Comparison of ENCODE assay signal across 22 cellular contexts in genomic region chr9:5839572-5839902, GRCh38. TPM values are rescaled to one million over a fixed set of nuclear protein-coding genes. Genes with fewer than 3 reads are reported as not detected.
DNase-seq lines count a peak whose midpoint lies in the region; ATAC-seq, FAIRE-seq and TF ChIP-seq lines count a peak whose summit lies in the region.
"Had no signal": no experiment of that assay in that cellular context is flagged by ENCODE, and none has a peak within 500 bp of the region (broad histone marks: within the 10 kb centered on the region; RNA-seq: fewer than 3 reads in every experiment).

No MANE protein-coding gene starts in this region.

- H3K27me3 ChIP-seq in right atrium auricular region: no peaks in the 10 kb centered on the region
- H3K27me3 ChIP-seq in astrocyte (ENCODE audit: insufficient read depth, low read length): peaks cover 60% of the 10 kb centered on the region
- no peaks in the 10 kb centered on the region for H3K27me3 ChIP-seq in mesenchymal stem cell (ENCODE audit: control insufficient read depth in 1 of 2, insufficient read depth in 1 of 2, low read length in 2 of 2)
- H3K27me3 ChIP-seq: brain microvascular endothelial cell, dorsolateral prefrontal cortex, heart right ventricle, tibial artery had no signal

- no peak overlapping the region for H3K14ac ChIP-seq in mesenchymal stem cell (ENCODE audit: low read length in 2 of 2)

- no peak for DNase-seq in Right ventricle myocardium inferior (ENCODE audit: missing footprints)
- DNase-seq in right atrium auricular region (ENCODE audit: low spot score): no peak
- no peak for DNase-seq in astrocyte (ENCODE audit: low read depth)
- no peak for DNase-seq in mesenchymal stem cell
- DNase-seq in type B pancreatic cell (ENCODE audit: extremely low spot score, unreplicated experiment): no peak
- no peak for DNase-seq in Ammon's horn (ENCODE audit: low spot score)
- DNase-seq: activated CD4-positive, alpha-beta T cell treated with anti-CD3 and anti-CD28 coated beads, Interleukin-2, amount 50 U/mL, for 1 hour; activated T-cell treated with anti-CD3 and anti-CD28 coated beads for 4 hours; CD4-positive, alpha-beta T cell; DND-41; dorsolateral prefrontal cortex; heart right ventricle; NCI-H187; NCI-H446 treated with DMSO at 0.1 percent for 48 hours; tibial artery had no signal

- peak overlapping the region; percentile 66 for H4K8ac ChIP-seq in mesenchymal stem cell (ENCODE audit: low read length)

- H3K36me3 ChIP-seq in right atrium auricular region: no peaks in the 10 kb centered on the region
- no peaks in the 10 kb centered on the region for H3K36me3 ChIP-seq in astrocyte (ENCODE audit: insufficient read depth, low read length)
- no peaks in the 10 kb centered on the region for H3K36me3 ChIP-seq in mesenchymal stem cell (ENCODE audit: control insufficient read depth in 1 of 2, insufficient read depth in 2 of 2, low read depth in 1 of 2, low read length in 2 of 2)
- H3K36me3 ChIP-seq: brain microvascular endothelial cell, heart right ventricle had no signal

- intact Hi-C loops in Right ventricle myocardium inferior (cut with DNase I): no loop called here

- H3K4me3 ChIP-seq in right atrium auricular region (no peak overlapping the region), astrocyte (ENCODE audit: insufficient read depth, low read depth, low read length) (no peak overlapping the region), mesenchymal stem cell (ENCODE audit: insufficient read depth in 1 of 2, low read depth in 1 of 2, low read length in 2 of 2) (no peak overlapping the region)
- H3K4me3 ChIP-seq: dorsolateral prefrontal cortex, heart right ventricle, tibial artery had no signal

- TF ChIP-seq CTCF in right atrium auricular region (IDR thresholded peaks at IDR 0.05): no peak
- no peak for TF ChIP-seq CTCF in astrocyte (IDR thresholded peaks at IDR 0.05; ENCODE audit: insufficient read depth, low read depth, low read length)
- TF ChIP-seq CTCF in type B pancreatic cell (conservative IDR thresholded peaks at IDR 0.05): no peak

- H3K4me1 ChIP-seq in right atrium auricular region (no peaks in the 10 kb centered on the region), astrocyte (ENCODE audit: insufficient read depth, low read length) (peaks cover 22% of the 10 kb centered on the region), mesenchymal stem cell (ENCODE audit: control insufficient read depth, insufficient read depth, low read depth, low read length) (peaks cover 9% of the 10 kb centered on the region)
- H3K4me1 ChIP-seq: tibial artery had no signal

- H3K79me1 ChIP-seq in mesenchymal stem cell (replicated peaks; ENCODE audit: low read length, poor library complexity, severe bottlenecking): no peaks in the 10 kb centered on the region

- H3K18ac ChIP-seq in mesenchymal stem cell (ENCODE audit: low read depth in 1 of 2, low read length in 2 of 2): peak overlapping the region; percentile 25 to 34

- no peak overlapping the region for H3K9ac ChIP-seq in astrocyte (ENCODE audit: low read length)
- H3K9ac ChIP-seq in mesenchymal stem cell (ENCODE audit: low read length): no peak overlapping the region

- H2BK120ac ChIP-seq in mesenchymal stem cell (ENCODE audit: low read depth, low read length): peak overlapping the region; percentile 42

- H2BK15ac ChIP-seq in mesenchymal stem cell (ENCODE audit: low read depth, poor library complexity, severe bottlenecking): no peak overlapping the region

- H2AFZ ChIP-seq in astrocyte (ENCODE audit: low read depth, low read length) (no peak overlapping the region), mesenchymal stem cell (ENCODE audit: low read depth, low read length) (no peak overlapping the region)

- H2BK12ac ChIP-seq in mesenchymal stem cell (ENCODE audit: low read length in 2 of 2): peak overlapping the region; percentile 59

- no peak overlapping the region for H3K23ac ChIP-seq in mesenchymal stem cell (ENCODE audit: low read length in 2 of 2)

- H3K36me3 Mint-ChIP-seq in astrocyte (ENCODE audit: low read depth, unreplicated experiment) (no peaks in the 10 kb centered on the region), type B pancreatic cell (peaks cover 4% of the 10 kb centered on the region)
- H3K36me3 Mint-ChIP-seq: activated naive CD4-positive, alpha-beta T cell treated with anti-CD3 and anti-CD28 coated beads, Interleukin-2, amount 50 U/mL, for 24 hours had no signal

- peaks cover 5% of the 10 kb centered on the region for H3K27me3 Mint-ChIP-seq in astrocyte (ENCODE audit: low read depth, unreplicated experiment)
- no peaks in the 10 kb centered on the region for H3K27me3 Mint-ChIP-seq in type B pancreatic cell
- H3K27me3 Mint-ChIP-seq: activated naive CD4-positive, alpha-beta T cell treated with anti-CD3 and anti-CD28 coated beads, Interleukin-2, amount 50 U/mL, for 24 hours; CD4-positive, alpha-beta T cell had no signal

- H3K9me3 ChIP-seq in right atrium auricular region: no peaks in the 10 kb centered on the region
- no peaks in the 10 kb centered on the region for H3K9me3 ChIP-seq in astrocyte (ENCODE audit: insufficient read depth, low read depth, low read length)
- H3K9me3 ChIP-seq in mesenchymal stem cell (ENCODE audit: control insufficient read depth, low read length): no peaks in the 10 kb centered on the region
- H3K9me3 ChIP-seq: heart right ventricle, tibial artery had no signal

- peaks cover 24% of the 10 kb centered on the region for H3K4me1 Mint-ChIP-seq in astrocyte (ENCODE audit: low read depth, unreplicated experiment)
- H3K4me1 Mint-ChIP-seq in type B pancreatic cell (ENCODE audit: unreplicated experiment): peaks cover 33% of the 10 kb centered on the region

- H3K4me2 ChIP-seq in astrocyte (ENCODE audit: low read length): peak overlapping the region; percentile 45
- no peak overlapping the region for H3K4me2 ChIP-seq in mesenchymal stem cell (ENCODE audit: low read length, poor library complexity, severe bottlenecking)

- ATAC-seq in Right ventricle myocardium inferior (peak; percentile 28), HG03097 (IDR thresholded peaks at IDR 0.05; ENCODE audit: low FRiP score, unreplicated experiment) (no peak), GM21717 (IDR thresholded peaks at IDR 0.05; ENCODE audit: unreplicated experiment) (no peak)

- no peak overlapping the region for H2AK5ac ChIP-seq in mesenchymal stem cell (ENCODE audit: low read length, severe bottlenecking)

- H3K27ac Mint-ChIP-seq in astrocyte (ENCODE audit: unreplicated experiment): peak overlapping the region; percentile 12
- peak overlapping the region; percentile 84 for H3K27ac Mint-ChIP-seq in type B pancreatic cell
- H3K27ac Mint-ChIP-seq: activated naive CD4-positive, alpha-beta T cell treated with anti-CD3 and anti-CD28 coated beads, Interleukin-2, amount 50 U/mL, for 24 hours; CD4-positive, alpha-beta T cell had no signal

- H3K79me2 ChIP-seq in astrocyte (ENCODE audit: insufficient read depth, low read length): no peaks in the 10 kb centered on the region

- H3K9me3 Mint-ChIP-seq in astrocyte (ENCODE audit: unreplicated experiment): peaks cover 2% of the 10 kb centered on the region
- no peaks in the 10 kb centered on the region for H3K9me3 Mint-ChIP-seq in type B pancreatic cell
- H3K9me3 Mint-ChIP-seq: activated naive CD4-positive, alpha-beta T cell treated with anti-CD3 and anti-CD28 coated beads, Interleukin-2, amount 50 U/mL, for 24 hours; CD4-positive, alpha-beta T cell had no signal

- peaks cover 6% of the 10 kb centered on the region for H4K20me1 ChIP-seq in astrocyte (ENCODE audit: insufficient read depth, low read length)

- H2BK5ac ChIP-seq in mesenchymal stem cell (ENCODE audit: low read depth, low read length, poor library complexity, severe bottlenecking): no peak overlapping the region

- peak overlapping the region; percentile 27 for H3K4me3 Mint-ChIP-seq in astrocyte (ENCODE audit: unreplicated experiment)
- no peak overlapping the region for H3K4me3 Mint-ChIP-seq in type B pancreatic cell
- H3K4me3 Mint-ChIP-seq: activated naive CD4-positive, alpha-beta T cell treated with anti-CD3 and anti-CD28 coated beads, Interleukin-2, amount 50 U/mL, for 24 hours; CD4-positive, alpha-beta T cell had no signal

- peak overlapping the region; percentile 46 to 47 for H3K4ac ChIP-seq in mesenchymal stem cell (ENCODE audit: low read depth in 1 of 2, low read length in 2 of 2)

- H4K91ac ChIP-seq in mesenchymal stem cell (ENCODE audit: low read length): peak overlapping the region; percentile 74

- H3K27ac ChIP-seq in right atrium auricular region (no peak overlapping the region), astrocyte (ENCODE audit: low read depth, low read length) (no peak overlapping the region), mesenchymal stem cell (ENCODE audit: low read length, poor library complexity, severe bottlenecking) (peak overlapping the region; percentile 69)
- H3K27ac ChIP-seq: brain microvascular endothelial cell, dorsolateral prefrontal cortex, tibial artery had no signal

- WGBS in mesenchymal stem cell: 72% methylated on average over 4 of the region's 4 CpGs

- FAIRE-seq in astrocyte (lab: Jason Lieb, UNC): no peak
- FAIRE-seq: A204.1, small intestine had no signal

RNA-seq across cellular contexts. Expression of gene ERMP1, which starts 6.6 kb away (rescaled TPM):
- total RNA-seq in Right ventricle myocardium inferior (19.9 TPM), right atrium auricular region (10 to 100 TPM; 10.8 to 27.8 TPM), astrocyte (8.8 and 11.8 TPM in 2 replicates), type B pancreatic cell (ENCODE audit: low replicate concordance) (57.7 and 70.2 TPM in 2 replicates)
- 28.3 TPM for polyA plus RNA-seq in mesenchymal stem cell (2013, experiment 1 of 2)
- 29.1 TPM for polyA plus RNA-seq in mesenchymal stem cell (2013, experiment 2 of 2)

RNA-seq across cellular contexts. Expression of gene MLANA, which starts 51.2 kb away (rescaled TPM):
- total RNA-seq in Right ventricle myocardium inferior (not detected), right atrium auricular region (not detected), astrocyte (not detected in 2 replicates), type B pancreatic cell (ENCODE audit: low replicate concordance) (12.1 TPM in 1 of 2 replicates, not detected in the other)
- polyA plus RNA-seq in mesenchymal stem cell (2013, experiment 1 of 2): not detected
- not detected for polyA plus RNA-seq in mesenchymal stem cell (2013, experiment 2 of 2)
- total RNA-seq: CD4-positive, alpha-beta T cell; dorsolateral prefrontal cortex; heart right ventricle; omental fat pad had no signal
- polyA plus RNA-seq: heart right ventricle, small intestine had no signal
